Comparison of ENCODE assay signal across 28 cellular contexts in genomic region chr7:12907774-12908173, GRCh38.
"Had no signal": no experiment of that assay in that cellular context is flagged by ENCODE, and none has a peak within 500 bp of the region (broad histone marks: within the 10 kb centered on the region; RNA-seq: fewer than 3 reads in every experiment).

No MANE protein-coding gene starts in this region.

- H3K36me3 ChIP-seq: neutrophil, pancreas, prostate gland, stomach, thyroid gland, upper lobe of right lung had no signal

- ATAC-seq: activated CD8-positive, alpha-beta T cell treated with anti-CD3 and anti-CD28 coated beads, Interleukin-2, amount 10 ng/mL, durations not matched to agents 7 days and 5 days; activated naive CD8-positive, alpha-beta T cell treated with anti-CD3 and anti-CD28 coated beads, Interleukin-2, amount 50 U/mL, for 24 hours; esophagus mucosa; left colon; pancreas; sciatic nerve; stimulated activated naive B cell treated with anti-CD40 and anti-IgM and Interleukin-4, amounts not matched to agents 10 μg/mL and 1 μg/mL and 100 μg/mL, for 72 hours; upper lobe of right lung had no signal

- FAIRE-seq: kidney, pancreas, small intestine had no signal

- H3K9me3 ChIP-seq: neutrophil, pancreas, prostate gland, stomach, thyroid gland, upper lobe of right lung had no signal

- H3K4me3 ChIP-seq: pancreas, prostate gland, stomach, thyroid gland, upper lobe of right lung had no signal

- H3K27me3 ChIP-seq: neutrophil, pancreas, stomach, thyroid gland, upper lobe of right lung had no signal

- H3K4me1 ChIP-seq: pancreas, prostate gland, stomach, thyroid gland, upper lobe of right lung had no signal

- H3K27ac ChIP-seq: neutrophil, pancreas, prostate gland, stomach, thyroid gland, upper lobe of right lung had no signal

- DNase-seq: activated CD4-positive, alpha-beta T cell treated with anti-CD3 and anti-CD28 coated beads for 1 hour; activated CD8-positive, alpha-beta T cell treated with anti-CD3 and anti-CD28 coated beads, Interleukin-2, amount 10 ng/mL, durations not matched to agents 7 days and 5 days; activated naive CD8-positive, alpha-beta T cell treated with anti-CD3 and anti-CD28 coated beads, Interleukin-2, amount 50 U/mL, for 24 hours; amygdala; caudate nucleus; cortex of kidney; endodermal cell; foreskin fibroblast; head of caudate nucleus; hippocampal formation; immature natural killer cell; kidney; left colon; mammary epithelial cell; pancreas; retina; small intestine; stimulated activated CD4-positive, alpha-beta T cell treated with anti-CD3 and anti-CD28 coated beads, Interleukin-4, amount 100 ng/mL, for 4 hours; stimulated activated CD8-positive, alpha-beta memory T cell treated with anti-CD3 and anti-CD28 coated beads, Interleukin-4, amount 100 ng/mL, for 48 hours; stimulated activated naive B cell treated with anti-CD40 and anti-IgM and Interleukin-4, amounts not matched to agents 10 μg/mL and 1 μg/mL and 100 μg/mL, for 72 hours; stomach; T1000; thyroid gland; upper lobe of right lung had no signal
